Comparison of ENCODE assay signal across 28 cellular contexts in the genomic region with DNA sequence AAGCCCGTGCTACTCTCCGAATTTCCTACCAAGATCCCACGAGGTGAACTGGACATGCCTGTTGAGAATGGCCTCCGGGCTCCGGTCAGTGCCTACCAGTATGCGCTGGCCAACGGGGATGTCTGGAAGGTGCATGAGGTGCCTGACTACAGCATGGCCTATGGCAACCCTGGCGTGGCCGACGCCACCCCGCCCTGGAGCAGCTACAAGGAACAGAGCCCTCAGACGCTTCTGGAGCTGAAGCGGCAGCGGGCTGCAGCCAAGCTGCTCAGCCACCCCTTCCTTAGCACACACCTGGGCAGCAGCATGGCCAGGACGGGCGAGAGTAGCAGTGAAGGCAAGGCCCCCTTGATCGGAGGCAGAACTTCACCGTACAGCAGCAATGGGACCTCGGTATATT.
"Had no signal": no experiment of that assay in that cellular context is flagged by ENCODE, and none has a peak within 500 bp of the region (broad histone marks: within the 10 kb centered on the region; RNA-seq: fewer than 3 reads in every experiment).

No MANE protein-coding gene starts in this region.

- H3K9me3 ChIP-seq: ascending aorta, breast epithelium, colonic mucosa, esophagus squamous epithelium, gastroesophageal sphincter, heart right ventricle had no signal

- H3K36me3 Mint-ChIP-seq: activated naive CD4-positive, alpha-beta T cell treated with anti-CD3 and anti-CD28 coated beads, Interleukin-2, amount 50 U/mL, for 72 hours; brain had no signal

- H3K27me3 Mint-ChIP-seq: activated CD4-positive, alpha-beta memory T cell treated with anti-CD3 and anti-CD28 coated beads for 36 hours; activated CD4-positive, alpha-beta T cell treated with anti-CD3 and anti-CD28 coated beads for 36 hours; activated CD4-positive, alpha-beta T cell treated with anti-CD3 and anti-CD28 coated beads, Interleukin-2, amount 10 ng/mL, durations not matched to agents 24 days and 14 days; activated CD8-positive, alpha-beta memory T cell treated with anti-CD3 and anti-CD28 coated beads, Interleukin-2, amount 10 ng/mL, durations not matched to agents 7 days and 5 days; activated naive CD8-positive, alpha-beta T cell treated with anti-CD3 and anti-CD28 coated beads, Interleukin-2, amount 10 ng/mL, durations not matched to agents 7 days and 5 days had no signal

- H3K9me3 Mint-ChIP-seq: activated CD4-positive, alpha-beta memory T cell treated with anti-CD3 and anti-CD28 coated beads for 36 hours; activated CD4-positive, alpha-beta T cell treated with anti-CD3 and anti-CD28 coated beads, Interleukin-2, amount 10 ng/mL, durations not matched to agents 24 days and 14 days; activated naive CD4-positive, alpha-beta T cell treated with anti-CD3 and anti-CD28 coated beads, Interleukin-2, amount 50 U/mL, for 72 hours; activated naive CD8-positive, alpha-beta T cell treated with anti-CD3 and anti-CD28 coated beads, Interleukin-2, amount 10 ng/mL, durations not matched to agents 7 days and 5 days; brain had no signal

- ATAC-seq: activated CD4-positive, alpha-beta T cell treated with anti-CD3 and anti-CD28 coated beads for 36 hours; activated CD8-positive, alpha-beta memory T cell treated with anti-CD3 and anti-CD28 coated beads, Interleukin-2, amount 10 ng/mL, durations not matched to agents 7 days and 5 days; activated CD8-positive, alpha-beta T cell treated with anti-CD3 and anti-CD28 coated beads, Interleukin-2, amount 10 ng/mL, durations not matched to agents 7 days and 5 days; gastroesophageal sphincter; heart right ventricle had no signal

- H3K4me1 Mint-ChIP-seq: activated CD4-positive, alpha-beta T cell treated with anti-CD3 and anti-CD28 coated beads for 36 hours; activated naive CD8-positive, alpha-beta T cell treated with anti-CD3 and anti-CD28 coated beads, Interleukin-2, amount 10 ng/mL, durations not matched to agents 7 days and 5 days; brain had no signal

- DNase-seq: activated CD4-positive, alpha-beta memory T cell treated with anti-CD3 and anti-CD28 coated beads for 36 hours; activated CD4-positive, alpha-beta T cell treated with anti-CD3 and anti-CD28 coated beads for 36 hours; activated CD4-positive, alpha-beta T cell treated with anti-CD3 and anti-CD28 coated beads, Interleukin-2, amount 10 ng/mL, durations not matched to agents 24 days and 14 days; activated CD4-positive, CD25-positive, alpha-beta regulatory T cell; activated CD4-positive, CD25-positive, alpha-beta regulatory T cell treated with anti-CD3 and anti-CD28 coated beads, Interleukin-2, amount 50 U/mL, for 72 hours; activated CD8-positive, alpha-beta memory T cell treated with anti-CD3 and anti-CD28 coated beads, Interleukin-2, amount 10 ng/mL, durations not matched to agents 7 days and 5 days; activated CD8-positive, alpha-beta memory T cell treated with anti-CD3 and anti-CD28 coated beads, Interleukin-2, amount 50 U/mL, for 4 hours; activated CD8-positive, alpha-beta T cell treated with anti-CD3 and anti-CD28 coated beads, Interleukin-2, amount 10 ng/mL, durations not matched to agents 7 days and 5 days; activated gamma-delta T cell treated with Interleukin-2 at 50 U/mL for 16 hours; activated naive CD4-positive, alpha-beta T cell treated with Interleukin-2 at 50 U/mL for 16 hours; activated naive CD8-positive, alpha-beta T cell treated with anti-CD3 and anti-CD28 coated beads, Interleukin-2, amount 10 ng/mL, durations not matched to agents 7 days and 5 days; activated T-cell treated with anti-CD3 and anti-CD28 coated beads, Interleukin-2, amount 50 U/mL, for 1 hour; central memory CD4-positive, alpha-beta T cell; cerebellar nuclear complex; colonic mucosa; effector CD8-positive, alpha-beta T cell; esophagus squamous epithelium; foreskin melanocyte; heart right ventricle; T-helper 1 cell; T-helper 2 cell had no signal

- H3K4me3 Mint-ChIP-seq: activated CD4-positive, alpha-beta memory T cell treated with anti-CD3 and anti-CD28 coated beads for 36 hours; activated CD4-positive, alpha-beta T cell treated with anti-CD3 and anti-CD28 coated beads for 36 hours; activated CD4-positive, alpha-beta T cell treated with anti-CD3 and anti-CD28 coated beads, Interleukin-2, amount 10 ng/mL, durations not matched to agents 24 days and 14 days; activated CD8-positive, alpha-beta memory T cell treated with anti-CD3 and anti-CD28 coated beads, Interleukin-2, amount 10 ng/mL, durations not matched to agents 7 days and 5 days; activated CD8-positive, alpha-beta T cell treated with anti-CD3 and anti-CD28 coated beads, Interleukin-2, amount 10 ng/mL, durations not matched to agents 7 days and 5 days; activated naive CD8-positive, alpha-beta T cell treated with anti-CD3 and anti-CD28 coated beads, Interleukin-2, amount 10 ng/mL, durations not matched to agents 7 days and 5 days; brain had no signal

- H3K27ac Mint-ChIP-seq: activated CD4-positive, alpha-beta memory T cell treated with anti-CD3 and anti-CD28 coated beads for 36 hours; activated CD4-positive, alpha-beta T cell treated with anti-CD3 and anti-CD28 coated beads for 36 hours; activated CD8-positive, alpha-beta memory T cell treated with anti-CD3 and anti-CD28 coated beads, Interleukin-2, amount 10 ng/mL, durations not matched to agents 7 days and 5 days; activated CD8-positive, alpha-beta T cell treated with anti-CD3 and anti-CD28 coated beads, Interleukin-2, amount 10 ng/mL, durations not matched to agents 7 days and 5 days; activated naive CD8-positive, alpha-beta T cell treated with anti-CD3 and anti-CD28 coated beads, Interleukin-2, amount 10 ng/mL, durations not matched to agents 7 days and 5 days; brain had no signal

- FAIRE-seq: endometrium, endothelial cell of umbilical vein had no signal
